ENCODE assay signal across 1 cellular context in the genomic region with DNA sequence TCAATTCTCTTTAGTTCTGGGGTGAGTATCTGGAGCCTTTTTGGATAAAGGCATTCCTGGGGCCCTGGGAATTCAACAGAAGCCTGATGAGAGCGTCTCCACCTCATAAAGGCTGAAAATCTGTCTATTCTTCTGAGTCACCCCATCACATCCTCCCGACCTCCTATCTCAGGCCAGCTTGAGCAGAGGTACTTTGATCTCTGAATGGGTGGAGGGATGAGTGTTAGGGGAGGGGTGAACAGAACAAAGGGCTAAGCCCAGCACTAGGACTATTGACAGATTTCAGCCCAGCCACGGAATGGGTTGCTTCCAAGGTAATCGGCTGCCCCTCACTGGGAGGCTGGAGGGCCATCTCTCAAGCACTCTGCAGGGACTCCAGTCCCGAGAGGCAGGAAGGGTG.
TF ChIP-seq lines count a peak whose summit lies in the region.

No MANE protein-coding gene starts in this region.

TF ChIP-seq in WTC11, 78 proteins besides CTCF, POLR2A, EP300 and RAD21 (continued from another document):
- TF ChIP-seq, protein P1, sequence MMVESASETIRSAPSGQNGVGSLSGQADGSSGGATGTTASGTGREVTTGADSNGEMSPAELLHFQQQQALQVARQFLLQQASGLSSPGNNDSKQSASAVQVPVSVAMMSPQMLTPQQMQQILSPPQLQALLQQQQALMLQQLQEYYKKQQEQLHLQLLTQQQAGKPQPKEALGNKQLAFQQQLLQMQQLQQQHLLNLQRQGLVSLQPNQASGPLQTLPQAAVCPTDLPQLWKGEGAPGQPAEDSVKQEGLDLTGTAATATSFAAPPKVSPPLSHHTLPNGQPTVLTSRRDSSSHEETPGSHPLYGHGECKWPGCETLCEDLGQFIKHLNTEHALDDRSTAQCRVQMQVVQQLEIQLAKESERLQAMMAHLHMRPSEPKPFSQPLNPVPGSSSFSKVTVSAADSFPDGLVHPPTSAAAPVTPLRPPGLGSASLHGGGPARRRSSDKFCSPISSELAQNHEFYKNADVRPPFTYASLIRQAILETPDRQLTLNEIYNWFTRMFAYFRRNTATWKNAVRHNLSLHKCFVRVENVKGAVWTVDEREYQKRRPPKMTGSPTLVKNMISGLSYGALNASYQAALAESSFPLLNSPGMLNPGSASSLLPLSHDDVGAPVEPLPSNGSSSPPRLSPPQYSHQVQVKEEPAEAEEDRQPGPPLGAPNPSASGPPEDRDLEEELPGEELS (CRISPR knock-in tag; IDR thresholded peaks at IDR 0.05): no peak
- TF ChIP-seq PRRX2 (CRISPR knock-in tag; IDR thresholded peaks at IDR 0.05): no peak
- TF ChIP-seq FOXJ3 (CRISPR knock-in tag; IDR thresholded peaks at IDR 0.05; ENCODE audit: borderline replicate concordance): no peak
- TF ChIP-seq ELF4 (CRISPR knock-in tag; IDR thresholded peaks at IDR 0.05; ENCODE audit: low read depth): no peak
- TF ChIP-seq, protein P2, sequence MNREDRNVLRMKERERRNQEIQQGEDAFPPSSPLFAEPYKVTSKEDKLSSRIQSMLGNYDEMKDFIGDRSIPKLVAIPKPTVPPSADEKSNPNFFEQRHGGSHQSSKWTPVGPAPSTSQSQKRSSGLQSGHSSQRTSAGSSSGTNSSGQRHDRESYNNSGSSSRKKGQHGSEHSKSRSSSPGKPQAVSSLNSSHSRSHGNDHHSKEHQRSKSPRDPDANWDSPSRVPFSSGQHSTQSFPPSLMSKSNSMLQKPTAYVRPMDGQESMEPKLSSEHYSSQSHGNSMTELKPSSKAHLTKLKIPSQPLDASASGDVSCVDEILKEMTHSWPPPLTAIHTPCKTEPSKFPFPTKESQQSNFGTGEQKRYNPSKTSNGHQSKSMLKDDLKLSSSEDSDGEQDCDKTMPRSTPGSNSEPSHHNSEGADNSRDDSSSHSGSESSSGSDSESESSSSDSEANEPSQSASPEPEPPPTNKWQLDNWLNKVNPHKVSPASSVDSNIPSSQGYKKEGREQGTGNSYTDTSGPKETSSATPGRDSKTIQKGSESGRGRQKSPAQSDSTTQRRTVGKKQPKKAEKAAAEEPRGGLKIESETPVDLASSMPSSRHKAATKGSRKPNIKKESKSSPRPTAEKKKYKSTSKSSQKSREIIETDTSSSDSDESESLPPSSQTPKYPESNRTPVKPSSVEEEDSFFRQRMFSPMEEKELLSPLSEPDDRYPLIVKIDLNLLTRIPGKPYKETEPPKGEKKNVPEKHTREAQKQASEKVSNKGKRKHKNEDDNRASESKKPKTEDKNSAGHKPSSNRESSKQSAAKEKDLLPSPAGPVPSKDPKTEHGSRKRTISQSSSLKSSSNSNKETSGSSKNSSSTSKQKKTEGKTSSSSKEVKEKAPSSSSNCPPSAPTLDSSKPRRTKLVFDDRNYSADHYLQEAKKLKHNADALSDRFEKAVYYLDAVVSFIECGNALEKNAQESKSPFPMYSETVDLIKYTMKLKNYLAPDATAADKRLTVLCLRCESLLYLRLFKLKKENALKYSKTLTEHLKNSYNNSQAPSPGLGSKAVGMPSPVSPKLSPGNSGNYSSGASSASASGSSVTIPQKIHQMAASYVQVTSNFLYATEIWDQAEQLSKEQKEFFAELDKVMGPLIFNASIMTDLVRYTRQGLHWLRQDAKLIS (CRISPR knock-in tag; IDR thresholded peaks at IDR 0.05; ENCODE audit: borderline replicate concordance): no peak
- no peak for TF ChIP-seq ATF1 (CRISPR knock-in tag; IDR thresholded peaks at IDR 0.05)
- TF ChIP-seq, protein P3, sequence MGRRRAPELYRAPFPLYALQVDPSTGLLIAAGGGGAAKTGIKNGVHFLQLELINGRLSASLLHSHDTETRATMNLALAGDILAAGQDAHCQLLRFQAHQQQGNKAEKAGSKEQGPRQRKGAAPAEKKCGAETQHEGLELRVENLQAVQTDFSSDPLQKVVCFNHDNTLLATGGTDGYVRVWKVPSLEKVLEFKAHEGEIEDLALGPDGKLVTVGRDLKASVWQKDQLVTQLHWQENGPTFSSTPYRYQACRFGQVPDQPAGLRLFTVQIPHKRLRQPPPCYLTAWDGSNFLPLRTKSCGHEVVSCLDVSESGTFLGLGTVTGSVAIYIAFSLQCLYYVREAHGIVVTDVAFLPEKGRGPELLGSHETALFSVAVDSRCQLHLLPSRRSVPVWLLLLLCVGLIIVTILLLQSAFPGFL (CRISPR knock-in tag; IDR thresholded peaks at IDR 0.05; ENCODE audit: borderline replicate concordance): no peak
- TF ChIP-seq, protein P4, sequence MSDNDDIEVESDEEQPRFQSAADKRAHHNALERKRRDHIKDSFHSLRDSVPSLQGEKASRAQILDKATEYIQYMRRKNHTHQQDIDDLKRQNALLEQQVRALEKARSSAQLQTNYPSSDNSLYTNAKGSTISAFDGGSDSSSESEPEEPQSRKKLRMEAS (CRISPR knock-in tag; IDR thresholded peaks at IDR 0.05): no peak
- TF ChIP-seq RORB (CRISPR knock-in tag; IDR thresholded peaks at IDR 0.05): no peak
- TF ChIP-seq SOX15 (CRISPR knock-in tag; IDR thresholded peaks at IDR 0.05): no peak
- TF ChIP-seq, protein P5, sequence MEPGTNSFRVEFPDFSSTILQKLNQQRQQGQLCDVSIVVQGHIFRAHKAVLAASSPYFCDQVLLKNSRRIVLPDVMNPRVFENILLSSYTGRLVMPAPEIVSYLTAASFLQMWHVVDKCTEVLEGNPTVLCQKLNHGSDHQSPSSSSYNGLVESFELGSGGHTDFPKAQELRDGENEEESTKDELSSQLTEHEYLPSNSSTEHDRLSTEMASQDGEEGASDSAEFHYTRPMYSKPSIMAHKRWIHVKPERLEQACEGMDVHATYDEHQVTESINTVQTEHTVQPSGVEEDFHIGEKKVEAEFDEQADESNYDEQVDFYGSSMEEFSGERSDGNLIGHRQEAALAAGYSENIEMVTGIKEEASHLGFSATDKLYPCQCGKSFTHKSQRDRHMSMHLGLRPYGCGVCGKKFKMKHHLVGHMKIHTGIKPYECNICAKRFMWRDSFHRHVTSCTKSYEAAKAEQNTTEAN (CRISPR knock-in tag; IDR thresholded peaks at IDR 0.05): no peak
- no peak for TF ChIP-seq KAT7 (CRISPR knock-in tag; IDR thresholded peaks at IDR 0.05; ENCODE audit: borderline replicate concordance)
- TF ChIP-seq FOXP1 (CRISPR knock-in tag; IDR thresholded peaks at IDR 0.05; ENCODE audit: borderline replicate concordance): no peak
- TF ChIP-seq, protein P6, sequence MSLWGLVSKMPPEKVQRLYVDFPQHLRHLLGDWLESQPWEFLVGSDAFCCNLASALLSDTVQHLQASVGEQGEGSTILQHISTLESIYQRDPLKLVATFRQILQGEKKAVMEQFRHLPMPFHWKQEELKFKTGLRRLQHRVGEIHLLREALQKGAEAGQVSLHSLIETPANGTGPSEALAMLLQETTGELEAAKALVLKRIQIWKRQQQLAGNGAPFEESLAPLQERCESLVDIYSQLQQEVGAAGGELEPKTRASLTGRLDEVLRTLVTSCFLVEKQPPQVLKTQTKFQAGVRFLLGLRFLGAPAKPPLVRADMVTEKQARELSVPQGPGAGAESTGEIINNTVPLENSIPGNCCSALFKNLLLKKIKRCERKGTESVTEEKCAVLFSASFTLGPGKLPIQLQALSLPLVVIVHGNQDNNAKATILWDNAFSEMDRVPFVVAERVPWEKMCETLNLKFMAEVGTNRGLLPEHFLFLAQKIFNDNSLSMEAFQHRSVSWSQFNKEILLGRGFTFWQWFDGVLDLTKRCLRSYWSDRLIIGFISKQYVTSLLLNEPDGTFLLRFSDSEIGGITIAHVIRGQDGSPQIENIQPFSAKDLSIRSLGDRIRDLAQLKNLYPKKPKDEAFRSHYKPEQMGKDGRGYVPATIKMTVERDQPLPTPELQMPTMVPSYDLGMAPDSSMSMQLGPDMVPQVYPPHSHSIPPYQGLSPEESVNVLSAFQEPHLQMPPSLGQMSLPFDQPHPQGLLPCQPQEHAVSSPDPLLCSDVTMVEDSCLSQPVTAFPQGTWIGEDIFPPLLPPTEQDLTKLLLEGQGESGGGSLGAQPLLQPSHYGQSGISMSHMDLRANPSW (CRISPR knock-in tag; conservative IDR thresholded peaks at IDR 0.05; ENCODE audit: low read depth): no peak
